21 cellular contexts compared by ENCODE assay signal in genomic region chr1:200923607-200924006, GRCh38. TPM values are rescaled to one million over a fixed set of nuclear protein-coding genes. Genes with fewer than 3 reads are reported as not detected.
DNase-seq lines count a peak whose midpoint lies in the region; ATAC-seq, FAIRE-seq and TF ChIP-seq lines count a peak whose summit lies in the region.
"Had no signal": no experiment of that assay in that cellular context is flagged by ENCODE, and none has a peak within 500 bp of the region (broad histone marks: within the 10 kb centered on the region; RNA-seq: fewer than 3 reads in every experiment).

No MANE protein-coding gene starts in this region.

- TF ChIP-seq RAD21 in HepG2 (CRISPR knock-in tag; IDR thresholded peaks at IDR 0.05) = no peak

- H3K4me1 Mint-ChIP-seq in HFFc6 (ENCODE audit: low read depth) = no peaks in the 10 kb centered on the region
- H3K4me1 Mint-ChIP-seq: IgD-negative memory B cell had no signal

- peaks cover 23% of the 10 kb centered on the region for H3K4me1 ChIP-seq in HepG2 (ENCODE audit: insufficient read depth, low read length)
- no peaks in the 10 kb centered on the region for H3K4me1 ChIP-seq in right lobe of liver
- no peaks in the 10 kb centered on the region for H3K4me1 ChIP-seq in adipocyte (ENCODE audit: control insufficient read depth, insufficient read depth, low read length)

- FAIRE-seq in HepG2 (lab: Jason Lieb, UNC) (peak; percentile 48), urothelium cell line (lab: Jason Lieb, UNC) (no peak)
- FAIRE-seq: H1 had no signal

- TF ChIP-seq EP300 in HepG2 (IDR thresholded peaks at IDR 0.05; ENCODE audit: low read depth in 2 of 2, low read length in 2 of 2) = no peak
- no peak for TF ChIP-seq EP300 in HepG2 (CRISPR knock-in tag; IDR thresholded peaks at IDR 0.05; ENCODE audit: borderline replicate concordance)

- H3K27me3 Mint-ChIP-seq in HFFc6 (ENCODE audit: insufficient read depth) = peaks cover 27% of the 10 kb centered on the region

- POLR2A ChIA-PET in HepG2 (lab: Yijun Ruan, JAX) = interaction anchor here (1.0 to 2.2 kb wide), 2 partner anchors 21 to 27 kb away, joined by 3 to 4 read pairs; no protein-coding TSS in a partner anchor

- H3K4me3 Mint-ChIP-seq in HFFc6 = no peak overlapping the region
- H3K4me3 Mint-ChIP-seq: CD8-positive, alpha-beta T cell; IgD-negative memory B cell had no signal

- H3K4me3 ChIP-seq in HepG2 (replicated peaks in 1 of 3; ENCODE audit: insufficient read depth in 1 of 3, low read depth in 2 of 3, low read length in 3 of 3) (no peak overlapping the region), right lobe of liver (no peak overlapping the region), adipocyte (ENCODE audit: low read length) (no peak overlapping the region)
- H3K4me3 ChIP-seq: BLaER1, PC-9 had no signal

- no TSS peak for BruUV-seq in HepG2 (replicated peaks; lab: Mats Ljungman, UMichigan)

- H3K27ac ChIP-seq in HepG2 (ENCODE audit: extremely low read length, insufficient read depth, low read length) (no peak overlapping the region), right lobe of liver (no peak overlapping the region)
- H3K27ac ChIP-seq: 22Rv1, BLaER1, PC-9 had no signal

- TF ChIP-seq POLR2A in HepG2 (IDR thresholded peaks at IDR 0.05; ENCODE audit: insufficient read depth in 1 of 2, low read depth in 2 of 2, low read length in 2 of 2) (no peak), right lobe of liver (IDR thresholded peaks at IDR 0.05) (no peak)

- H2AFZ ChIP-seq in HepG2 (ENCODE audit: low read length) = no peak overlapping the region
- H2AFZ ChIP-seq: PC-9 had no signal

- H3K79me2 ChIP-seq in HepG2 (ENCODE audit: insufficient read depth, low read length) = no peaks in the 10 kb centered on the region

- H3K4me2 ChIP-seq in HepG2 (ENCODE audit: low read depth, low read length) = no peak overlapping the region
- H3K4me2 ChIP-seq: BLaER1, PC-9 had no signal

- no peaks in the 10 kb centered on the region for H3K9me3 Mint-ChIP-seq in HFFc6
- H3K9me3 Mint-ChIP-seq: CD8-positive, alpha-beta T cell; IgD-negative memory B cell had no signal

- in situ Hi-C loops in HepG2 (cut with HindIII; ENCODE audit: extremely low pct_ligation_motif_present, low pct_unique_long_range_greater_than_20kb) = no loop called here

- H4K20me1 ChIP-seq in HepG2 (ENCODE audit: insufficient read depth, low read length) = no peaks in the 10 kb centered on the region
- H4K20me1 ChIP-seq: BLaER1 had no signal

- CTCF ChIA-PET in HepG2 (lab: Yijun Ruan, JAX; ENCODE audit: low intra/inter-chr PET ratio, low total read pairs) = no interaction called here

- H3K27me3 ChIP-seq in HepG2 (ENCODE audit: control insufficient read depth in 1 of 2, insufficient read depth in 2 of 2, low read length in 2 of 2) (peaks cover 0 to 4% of the 10 kb centered on the region in 2 experiments; a peak in 2 of 5 replicates), right lobe of liver (no peaks in the 10 kb centered on the region), adipocyte (replicated peaks; ENCODE audit: control insufficient read depth, insufficient read depth, low read length) (peaks cover 18% of the 10 kb centered on the region)
- H3K27me3 ChIP-seq: BLaER1 had no signal

- H3K9me3 ChIP-seq in HepG2 (ENCODE audit: low read length) = no peaks in the 10 kb centered on the region
- no peaks in the 10 kb centered on the region for H3K9me3 ChIP-seq in right lobe of liver
- no peaks in the 10 kb centered on the region for H3K9me3 ChIP-seq in adipocyte (ENCODE audit: control insufficient read depth, low read length)
- H3K9me3 ChIP-seq: BLaER1 had no signal

- DNase-seq in HepG2 (ENCODE audit: low spot score) (peak; percentile 69), right lobe of liver (no peak), adipocyte (ENCODE audit: low read depth) (peak; percentile 50), iris pigment epithelial cell (ENCODE audit: low read depth) (peak; percentile 16), urothelium cell line (ENCODE audit: low spot score) (peak; percentile 29), HFFc6 (no peak), putamen (ENCODE audit: low spot score) (no peak), NCI-H446 (lab: John Stamatoyannopoulos, UW) (no peak)
- DNase-seq: CD8-positive, alpha-beta T cell; DMS79 treated with DMSO at 0.1 percent for 48 hours; GF-D8; Kasumi-1; NCI-H1105 treated with DMSO at 0.1 percent for 48 hours; NCI-H1694 treated with DMSO at 0.1 percent for 48 hours; NCI-H774; PC-9 had no signal

- intact Hi-C loops in HepG2 (cut with micrococcal nuclease; ENCODE audit: unreplicated experiment) (no loop called here), right lobe of liver (cut with DNase I) (no loop called here)

- TF ChIP-seq CTCF in HepG2 (CRISPR knock-in tag; IDR thresholded peaks at IDR 0.05) = no peak
- no peak for TF ChIP-seq CTCF in right lobe of liver (IDR thresholded peaks at IDR 0.05)
- TF ChIP-seq CTCF in HFFc6 (IDR thresholded peaks at IDR 0.05) = no peak

- peak; percentile 40; the same call in 1 of the 3 replicates for ATAC-seq in HepG2
- no peak for ATAC-seq in right lobe of liver
- ATAC-seq: CD8-positive, alpha-beta T cell had no signal

- H3K9ac ChIP-seq in HepG2 (ENCODE audit: insufficient read depth, low read depth, low read length) (no peak overlapping the region), adipocyte (ENCODE audit: low read length) (no peak overlapping the region)
- H3K9ac ChIP-seq: BLaER1 had no signal

- no peaks in the 10 kb centered on the region for H3K36me3 ChIP-seq in HepG2 (replicated peaks in 1 of 2; ENCODE audit: control insufficient read depth in 1 of 2, insufficient read depth in 2 of 2, low read length in 2 of 2)
- H3K36me3 ChIP-seq in right lobe of liver = no peaks in the 10 kb centered on the region
- no peaks in the 10 kb centered on the region for H3K36me3 ChIP-seq in adipocyte (ENCODE audit: control insufficient read depth, insufficient read depth, low read length, severe bottlenecking)
- H3K36me3 ChIP-seq: BLaER1 had no signal

- WGBS in HepG2 (ENCODE audit: low lambda C conversion rate) = 0% methylated on average over 1 of the region's 1 CpG
- WGBS in right lobe of liver (ENCODE audit: insufficient coverage, low coverage, low lambda C conversion rate, missing lambda C conversion rate) = 80% methylated on average over 1 of the region's 1 CpG

- no peak overlapping the region for H3K27ac Mint-ChIP-seq in HFFc6
- H3K27ac Mint-ChIP-seq: CD8-positive, alpha-beta T cell; IgD-negative memory B cell had no signal

- no peaks in the 10 kb centered on the region for H3K36me3 Mint-ChIP-seq in HFFc6 (ENCODE audit: low read depth)
- H3K36me3 Mint-ChIP-seq: CD8-positive, alpha-beta T cell had no signal

TF ChIP-seq in HepG2, 621 proteins besides CTCF, POLR2A, EP300 and RAD21 (continues in another document):
- no peak for TF ChIP-seq XBP1 (CRISPR knock-in tag; IDR thresholded peaks at IDR 0.05)

RNA-seq across cellular contexts. Expression of gene INAVA, which starts 28.9 kb away (rescaled TPM):
- 11.7 and 13.5 TPM in 2 replicates for total RNA-seq in HepG2 (2016; rRNA removed; fragmentation: Illumina TruSeq; extraction: Trizol)
- 3.1 and 3.9 TPM in 2 replicates for total RNA-seq in HepG2 (2016; cell fraction: cytosol; rRNA removed; fragmentation: Illumina TruSeq; extraction: Trizol; ENCODE audit: low read depth)
- 10.6 and 11.8 TPM in 2 replicates for total RNA-seq in HepG2 (2016; cell fraction: insoluble cytoplasmic fraction; rRNA removed; fragmentation: Illumina TruSeq; extraction: Trizol)
- 8.9 and 10.3 TPM in 2 replicates for total RNA-seq in HepG2 (2016; cell fraction: membrane; rRNA removed; fragmentation: Illumina TruSeq; extraction: Trizol)
- total RNA-seq in HepG2 (2016; cell fraction: nucleus; rRNA removed; fragmentation: Illumina TruSeq; extraction: Trizol) = 11.6 and 14.2 TPM in 2 replicates
- polyA plus RNA-seq in HepG2 (2011; rRNA removed) = 6.0 and 6.4 TPM in 2 replicates
- polyA plus RNA-seq in HepG2 (2011; cell fraction: cytosol; rRNA removed) = 3.9 and 5.0 TPM in 2 replicates
- 18.1 and 23.0 TPM in 2 replicates for polyA plus RNA-seq in HepG2 (2011; cell fraction: nucleus; rRNA removed)
- polyA plus RNA-seq in HepG2 (2012) = 3.4 and 3.6 TPM in 2 replicates
- polyA plus RNA-seq in HepG2 (2016; cell fraction: cytosol; fragmentation: Illumina TruSeq; extraction: Trizol; ENCODE audit: low read depth) = 1.4 and 1.5 TPM in 2 replicates
- 10.3 and 14.8 TPM in 2 replicates for polyA plus RNA-seq in HepG2 (2016; cell fraction: insoluble cytoplasmic fraction; fragmentation: Illumina TruSeq; extraction: Trizol; ENCODE audit: low read depth)
- 4.6 and 5.4 TPM in 2 replicates for polyA plus RNA-seq in HepG2 (2016; cell fraction: membrane; fragmentation: Illumina TruSeq; extraction: Trizol; ENCODE audit: low read depth)
- polyA plus RNA-seq in HepG2 (2016; cell fraction: nucleus; fragmentation: Illumina TruSeq; extraction: Trizol; ENCODE audit: insufficient read depth, low read depth) = 28.3 and 29.7 TPM in 2 replicates
- 0.42 and 11.2 TPM in 2 replicates for polyA minus RNA-seq in HepG2 (2011; rRNA and poly(A)+ RNA removed; ENCODE audit: low replicate concordance)
- 4.3 and 7.2 TPM in 2 replicates for polyA minus RNA-seq in HepG2 (2011; cell fraction: cytosol; rRNA and poly(A)+ RNA removed)
- 6.0 and 7.9 TPM in 2 replicates for polyA minus RNA-seq in HepG2 (2011; cell fraction: nucleus; rRNA and poly(A)+ RNA removed)
- under 1 TPM; 0.29 to 0.55 (median 0.41) TPM for total RNA-seq in right lobe of liver
- not detected for total RNA-seq in HFFc6 (2021; fragmentation: NEBNext Ultra II Directional; extraction: Animal tissue kit (Norgen Biotek cat#: 25700))
- total RNA-seq: CD8-positive, alpha-beta T cell; SK-MEL-5 had no signal
- polyA plus RNA-seq: IgD-negative memory B cell had no signal

RNA-seq across cellular contexts. Expression of gene GPR25, which starts 50.8 kb away (rescaled TPM):
- total RNA-seq in HepG2 (2016; rRNA removed; fragmentation: Illumina TruSeq; extraction: Trizol) (not detected in 2 replicates), right lobe of liver (not detected)
- not detected in 2 replicates for total RNA-seq in HepG2 (2016; cell fraction: cytosol; rRNA removed; fragmentation: Illumina TruSeq; extraction: Trizol; ENCODE audit: low read depth)
- total RNA-seq in HepG2 (2016; cell fraction: insoluble cytoplasmic fraction; rRNA removed; fragmentation: Illumina TruSeq; extraction: Trizol) = not detected in 2 replicates
- total RNA-seq in HepG2 (2016; cell fraction: membrane; rRNA removed; fragmentation: Illumina TruSeq; extraction: Trizol) = not detected in 2 replicates
- total RNA-seq in HepG2 (2016; cell fraction: nucleus; rRNA removed; fragmentation: Illumina TruSeq; extraction: Trizol) = not detected in 2 replicates
- not detected in 2 replicates for polyA plus RNA-seq in HepG2 (2011; rRNA removed)
- polyA plus RNA-seq in HepG2 (2011; cell fraction: cytosol; rRNA removed) = not detected in 2 replicates
- 0.14 TPM in 1 of 2 replicates, not detected in the other for polyA plus RNA-seq in HepG2 (2011; cell fraction: nucleus; rRNA removed)
- polyA plus RNA-seq in HepG2 (2012) = not detected in 2 replicates
- not detected in 2 replicates for polyA plus RNA-seq in HepG2 (2016; cell fraction: cytosol; fragmentation: Illumina TruSeq; extraction: Trizol; ENCODE audit: low read depth)
- polyA plus RNA-seq in HepG2 (2016; cell fraction: insoluble cytoplasmic fraction; fragmentation: Illumina TruSeq; extraction: Trizol; ENCODE audit: low read depth) = not detected in 2 replicates
- polyA plus RNA-seq in HepG2 (2016; cell fraction: membrane; fragmentation: Illumina TruSeq; extraction: Trizol; ENCODE audit: low read depth) = not detected in 2 replicates
- polyA plus RNA-seq in HepG2 (2016; cell fraction: nucleus; fragmentation: Illumina TruSeq; extraction: Trizol; ENCODE audit: insufficient read depth, low read depth) = not detected in 2 replicates
- not detected in 2 replicates for polyA minus RNA-seq in HepG2 (2011; rRNA and poly(A)+ RNA removed; ENCODE audit: low replicate concordance)
- not detected in 2 replicates for polyA minus RNA-seq in HepG2 (2011; cell fraction: cytosol; rRNA and poly(A)+ RNA removed)
- not detected in 2 replicates for polyA minus RNA-seq in HepG2 (2011; cell fraction: nucleus; rRNA and poly(A)+ RNA removed)
- not detected for total RNA-seq in HFFc6 (2021; fragmentation: NEBNext Ultra II Directional; extraction: Animal tissue kit (Norgen Biotek cat#: 25700))
- total RNA-seq: H1, PC-9, SK-MEL-5 had no signal
- polyA plus RNA-seq: H1 had no signal

Comparison
In these comparisons a context has a peak if more than half of its experiments do, and no peak if none do; other contexts are left out.
1. DNase-seq: peak in HepG2 (single experiment), adipocyte (single experiment), iris pigment epithelial cell (single experiment) and urothelium cell line (single experiment); none in right lobe of liver (0 of 3), HFFc6 (single experiment), putamen (single experiment) and NCI-H446 (0 of 2).